ENCODE assay signal across 7 cellular contexts in the genomic region with DNA sequence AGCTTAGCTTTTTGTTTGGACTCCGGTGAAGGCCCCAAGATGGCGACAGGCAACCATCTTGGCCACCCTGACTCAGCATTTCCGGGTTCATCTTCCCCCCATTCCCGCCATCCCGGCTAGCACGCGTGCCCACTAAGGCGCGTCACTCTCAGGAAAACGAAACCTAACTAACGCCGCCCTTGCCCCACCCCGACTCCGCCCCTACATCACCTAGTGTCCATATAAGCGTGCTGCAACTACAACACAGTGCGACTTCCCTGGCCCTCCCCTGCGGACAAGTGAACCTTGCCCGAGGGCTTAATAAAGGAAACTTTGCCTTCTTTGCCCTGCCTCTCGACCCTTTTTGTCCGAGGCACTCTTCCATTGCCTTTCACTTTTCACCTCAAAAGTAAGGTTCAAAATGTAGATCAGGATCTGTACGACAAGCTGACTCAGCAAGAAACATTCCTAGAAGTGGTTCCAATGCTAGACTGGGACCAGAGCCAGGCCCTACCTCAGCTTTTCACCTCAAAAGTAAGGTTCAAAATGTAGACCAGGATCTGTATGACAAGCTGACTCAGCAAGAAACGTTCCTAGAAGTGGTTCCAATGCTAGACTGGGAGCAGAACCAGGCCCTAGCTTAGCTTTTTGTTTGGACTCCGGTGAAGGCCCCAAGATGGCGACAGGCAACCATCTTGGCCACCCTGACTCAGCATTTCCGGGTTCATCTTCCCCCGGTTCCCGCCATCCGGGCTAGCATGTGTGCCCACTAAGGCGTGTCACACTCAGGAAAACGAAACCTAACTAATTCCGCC. TPM values are rescaled to one million over a fixed set of nuclear protein-coding genes. Genes with fewer than 3 reads are reported as not detected.
DNase-seq lines count a peak whose midpoint lies in the region; ATAC-seq, FAIRE-seq and TF ChIP-seq lines count a peak whose summit lies in the region.
"Not testable (repeated sequence)": the region's sequence is repeated elsewhere in the genome, so short reads cannot be mapped to it uniquely, and the experiment has no call there.

No MANE protein-coding gene starts in this region.

- peaks cover 17% of the 10 kb centered on the region for H3K27me3 Mint-ChIP-seq in endodermal cell (ENCODE audit: insufficient read depth)
- not testable (repeated sequence) for H3K27me3 Mint-ChIP-seq in nephron progenitor cell (ENCODE audit: low read depth, poor library complexity)

- WGBS in A549 (ENCODE audit: missing lambda C conversion rate) = 91% methylated on average over 31 of the region's 31 CpGs
- 93 to 97% methylated on average over 21 to 31 of the region's 31 CpGs for WGBS in endodermal cell (ENCODE audit: insufficient coverage in 1 of 2, insufficient read length in 1 of 2), 2 experiments
- WGBS in stomach, 5 donors = 94 to 98% (median 97%) methylated on average over 31 of the region's 31 CpGs

- not testable (repeated sequence) for H3K9me3 ChIP-seq in A549; HEK293 (ENCODE audit: control insufficient read depth, insufficient read depth, low read depth, low read length)
- peaks cover 42% of the 10 kb centered on the region for H3K9me3 ChIP-seq in endodermal cell (ENCODE audit: control insufficient read depth, low read length)
- peaks cover 5 to 16% (median 13%) of the 10 kb centered on the region in 4 donors for H3K9me3 ChIP-seq in stomach

- H3K9me3 Mint-ChIP-seq in endodermal cell (peaks cover 57% of the 10 kb centered on the region), nephron progenitor cell (peaks cover 63% of the 10 kb centered on the region)

- H3K4me1 Mint-ChIP-seq in endodermal cell, nephron progenitor cell: not testable (repeated sequence)

- H3K36me3 Mint-ChIP-seq in endodermal cell (ENCODE audit: low read depth); nephron progenitor cell (ENCODE audit: low read depth): not testable (repeated sequence)

- FAIRE-seq in A549 (lab: Jason Lieb, UNC) = not testable (repeated sequence)

- not testable (repeated sequence) for H3K27me3 ChIP-seq in endodermal cell (ENCODE audit: control insufficient read depth, insufficient read depth, low read length, poor library complexity, severe bottlenecking); stomach

- H3K27ac ChIP-seq in A549 = peak overlapping the region in 1 of 2 experiments; percentile 83; a peak in 3 of 6 replicates
- H3K27ac ChIP-seq in HEK293 (ENCODE audit: extremely low read depth, low read depth, low read length); endodermal cell (ENCODE audit: low read depth, low read length); stomach: not testable (repeated sequence)

- H3K4me1 ChIP-seq in A549 = peaks cover 20% of the 10 kb centered on the region
- not testable (repeated sequence) for H3K4me1 ChIP-seq in HEK293 (ENCODE audit: control insufficient read depth, insufficient read depth, low read length); endodermal cell (ENCODE audit: control insufficient read depth, insufficient read depth, low read length); stomach

- H3K36me3 ChIP-seq in HEK293 (ENCODE audit: control insufficient read depth in 2 of 2, insufficient read depth in 1 of 2, low read length in 2 of 2); endodermal cell (ENCODE audit: control insufficient read depth, insufficient read depth, low read length); stomach: not testable (repeated sequence)

- H3K27ac Mint-ChIP-seq in endodermal cell = not testable (repeated sequence)
- H3K27ac Mint-ChIP-seq in nephron progenitor cell = peak overlapping the region; percentile 56

- H3K4me2 ChIP-seq in A549 = not testable (repeated sequence)

- not testable (repeated sequence) for H3K4me3 Mint-ChIP-seq in endodermal cell, nephron progenitor cell

- H3K4me3 ChIP-seq in A549; HEK293 (ENCODE audit: low read depth, low read length); endodermal cell (ENCODE audit: low read length); stomach: not testable (repeated sequence)

- CTCF ChIA-PET in A549 (lab: Yijun Ruan, JAX) (interaction anchor here (0.9 to 11.3 kb wide), 4 partner anchors 11 to 225 kb away, joined by 3 to 93 read pairs (median 3); no protein-coding TSS in a partner anchor), HEK293 (lab: Yijun Ruan, JAX) (interaction anchor here (2.6 kb wide), 1 partner anchor 15 kb away, joined by 14 read pairs; no protein-coding TSS in a partner anchor)

- DNase-seq in A549 (ENCODE audit: low read depth in 1 of 2, low spot score in 1 of 2); nephron progenitor cell: not testable (repeated sequence)
- DNase-seq in activated CD8-positive, alpha-beta memory T cell treated with anti-CD3 and anti-CD28 coated beads, Interleukin-2, amount 50 U/mL, for 48 hours = peak; percentile 35
- peak; percentile 42 for DNase-seq in endodermal cell
- DNase-seq in islet precursor cell = peak; percentile 27
- DNase-seq in stomach = peak; percentile 3

- not testable (repeated sequence) for TF ChIP-seq POLR2A in A549 (IDR thresholded peaks at IDR 0.05; ENCODE audit: low read length); stomach (IDR thresholded peaks at IDR 0.05)

- not testable (repeated sequence) for TF ChIP-seq EP300 in A549 (IDR thresholded peaks at IDR 0.05); stomach (IDR thresholded peaks at IDR 0.05)

- not testable (repeated sequence) for TF ChIP-seq RAD21 in A549 (conservative IDR thresholded peaks at IDR 0.05 in 1 of 2, IDR thresholded peaks at IDR 0.05 in 1 of 2)

- not testable (repeated sequence) for TF ChIP-seq CTCF in A549 (IDR thresholded peaks at IDR 0.05); HEK293 (tag by site-specific recombination; IDR thresholded peaks at IDR 0.05); endodermal cell (conservative IDR thresholded peaks at IDR 0.05); nephron progenitor cell (IDR thresholded peaks at IDR 0.05); stomach (IDR thresholded peaks at IDR 0.05)

- ATAC-seq in A549 = not testable (repeated sequence)

- not testable (repeated sequence) for H3K9ac ChIP-seq in endodermal cell (ENCODE audit: extremely low read depth, low read length, poor library complexity, severe bottlenecking)

- POLR2A ChIA-PET in A549 (lab: Yijun Ruan, JAX); HEK293 (lab: Yijun Ruan, JAX): not testable (repeated sequence)

- intact Hi-C loops in stomach (cut with DNase I; ENCODE audit: low total_unique reads) = not testable (repeated sequence)

TF ChIP-seq in A549, 52 proteins besides CTCF, POLR2A, EP300 and RAD21:
- TF ChIP-seq MAFK (IDR thresholded peaks at IDR 0.05; ENCODE audit: partially characterized antibody) = peak; percentile 98

TF ChIP-seq in HEK293, 187 proteins besides CTCF, POLR2A, EP300 and RAD21:
- TF ChIP-seq KLF8 (tag by site-specific recombination; IDR thresholded peaks at IDR 0.05) (0 out of 2 replicates have a peak, but pooled peaks have one; percentile 49), KLF1 (tag by site-specific recombination; IDR thresholded peaks at IDR 0.05) (peak; percentile 32; the same call in 1 of the 2 replicates)

RNA-seq across cellular contexts. Expression of gene TMEM97, which starts 51.9 kb away (rescaled TPM):
- polyA plus RNA-seq in A549 (2011; rRNA removed) = 90.9 and 98.7 TPM in 2 replicates
- polyA plus RNA-seq in A549 (2012; cell fraction: cytosol; rRNA removed) = 39.8 and 43.6 TPM in 2 replicates
- polyA plus RNA-seq in A549 (2012; cell fraction: nucleus; rRNA removed) = 18.3 and 28.7 TPM in 2 replicates
- 65.0 to 75.6 TPM (median 70.2 TPM) in 3 replicates for polyA plus RNA-seq in A549 (2017; fragmentation: RNase III; extraction: RNeasy Plus Mini Kit Qiagen cat#74134 plus additional on column Dnase treatment)
- 58.8 and 66.0 TPM in 2 replicates for polyA minus RNA-seq in A549 (2011; rRNA and poly(A)+ RNA removed)
- total RNA-seq in endodermal cell = 10 to 100 TPM; 72.1 to 80.7 TPM
- polyA plus RNA-seq in endodermal cell (2013, experiment 1 of 2) = 137 TPM
- polyA plus RNA-seq in endodermal cell (2013, experiment 2 of 2) = 133 TPM
- 10 to 100 TPM in 4 of 5 donors, 1 to 10 TPM in 1; 7.6 to 54.0 (median 21.4) TPM for total RNA-seq in stomach
- polyA plus RNA-seq in stomach = 10 to 100 TPM; 28.1 to 38.2 (median 31.3) TPM
